ENCODE assay signal across 8 cellular contexts in genomic region chr7:66740980-66741705, GRCh38. TPM values are rescaled to one million over a fixed set of nuclear protein-coding genes. Genes with fewer than 3 reads are reported as not detected.
DNase-seq lines count a peak whose midpoint lies in the region; ATAC-seq and TF ChIP-seq lines count a peak whose summit lies in the region.
"Not testable (repeated sequence)": the region's sequence is repeated elsewhere in the genome, so short reads cannot be mapped to it uniquely, and the experiment has no call there.

No MANE protein-coding gene starts in this region.

- H3K4me3 ChIP-seq in GM12865 (ENCODE audit: low read depth, low read length) (peak overlapping the region; percentile 90), astrocyte of the spinal cord (ENCODE audit: low read depth, low read length) (peak overlapping the region; percentile 83)

- peak; percentile 30 for ATAC-seq in HG02571 (IDR thresholded peaks at IDR 0.05; ENCODE audit: unreplicated experiment)

- TF ChIP-seq CTCF in GM12865 (IDR thresholded peaks at IDR 0.05; ENCODE audit: insufficient read depth, low read depth, low read length, missing control alignments) (peak; percentile 4), type B pancreatic cell (conservative IDR thresholded peaks at IDR 0.05) (peak; percentile 9)
- TF ChIP-seq CTCF in astrocyte of the spinal cord (IDR thresholded peaks at IDR 0.05; ENCODE audit: low read depth, low read length): not testable (repeated sequence)

- not testable (repeated sequence) for H3K9me3 Mint-ChIP-seq in T-helper 2 cell treated with Interferon-gamma antibody and Interleukin-4, amounts not matched to agents 5 μg/mL and 100 μg/mL, for 36 hours; type B pancreatic cell

- in situ Hi-C loops in astrocyte of the spinal cord (cut with HindIII; ENCODE audit: low sequenced_read_pairs): not testable (repeated sequence)

- peak overlapping the region; percentile 96 for H3K4me3 Mint-ChIP-seq in T-helper 2 cell treated with Interferon-gamma antibody and Interleukin-4, amounts not matched to agents 5 μg/mL and 100 μg/mL, for 36 hours
- peak overlapping the region; percentile 93 for H3K4me3 Mint-ChIP-seq in type B pancreatic cell

- peak; percentile 73 for DNase-seq in GM12865 (ENCODE audit: low read depth)
- peak; percentile 59 for DNase-seq in M059J (ENCODE audit: low read depth)
- DNase-seq in T-helper 2 cell treated with Interferon-gamma antibody and Interleukin-4, amounts not matched to agents 5 μg/mL and 100 μg/mL, for 36 hours (ENCODE audit: low spot score): peak; percentile 43
- DNase-seq in astrocyte of the spinal cord (ENCODE audit: low read depth, low spot score): peak; percentile 47
- peak; percentile 59 for DNase-seq in hepatic stellate cell (ENCODE audit: low spot score)
- DNase-seq in pons (ENCODE audit: low spot score): peak; percentile 42
- peak; percentile 73 for DNase-seq in type B pancreatic cell (ENCODE audit: extremely low spot score, unreplicated experiment)

- not testable (repeated sequence) for H3K27me3 Mint-ChIP-seq in T-helper 2 cell treated with Interferon-gamma antibody and Interleukin-4, amounts not matched to agents 5 μg/mL and 100 μg/mL, for 36 hours (ENCODE audit: low read depth); type B pancreatic cell

- H3K36me3 Mint-ChIP-seq in T-helper 2 cell treated with Interferon-gamma antibody and Interleukin-4, amounts not matched to agents 5 μg/mL and 100 μg/mL, for 36 hours (ENCODE audit: low read depth): peaks cover 14% of the 10 kb centered on the region
- not testable (repeated sequence) for H3K36me3 Mint-ChIP-seq in type B pancreatic cell

- H3K27ac Mint-ChIP-seq in T-helper 2 cell treated with Interferon-gamma antibody and Interleukin-4, amounts not matched to agents 5 μg/mL and 100 μg/mL, for 36 hours: peak overlapping the region; percentile 80
- H3K27ac Mint-ChIP-seq in type B pancreatic cell: peak overlapping the region; percentile 94

- peaks cover 10% of the 10 kb centered on the region for H3K4me1 Mint-ChIP-seq in T-helper 2 cell treated with Interferon-gamma antibody and Interleukin-4, amounts not matched to agents 5 μg/mL and 100 μg/mL, for 36 hours (ENCODE audit: low read depth)
- H3K4me1 Mint-ChIP-seq in type B pancreatic cell (ENCODE audit: unreplicated experiment): not testable (repeated sequence)

RNA-seq across cellular contexts. Expression of gene RABGEF1, which starts 0.6 kb away (rescaled TPM):
- total RNA-seq in M059J (2014; rRNA removed; shearing (Covaris generic)): 32.6 and 41.6 TPM in 2 replicates
- 19.6 and 24.1 TPM in 2 replicates for total RNA-seq in type B pancreatic cell (ENCODE audit: low replicate concordance)

Comparison
In these comparisons a context has a peak if more than half of its experiments do, and no peak if none do; other contexts are left out.
1. Peak in every context shown above with its lines: DNase-seq, ATAC-seq and H3K4me3 ChIP-seq.